In the genomic region with DNA sequence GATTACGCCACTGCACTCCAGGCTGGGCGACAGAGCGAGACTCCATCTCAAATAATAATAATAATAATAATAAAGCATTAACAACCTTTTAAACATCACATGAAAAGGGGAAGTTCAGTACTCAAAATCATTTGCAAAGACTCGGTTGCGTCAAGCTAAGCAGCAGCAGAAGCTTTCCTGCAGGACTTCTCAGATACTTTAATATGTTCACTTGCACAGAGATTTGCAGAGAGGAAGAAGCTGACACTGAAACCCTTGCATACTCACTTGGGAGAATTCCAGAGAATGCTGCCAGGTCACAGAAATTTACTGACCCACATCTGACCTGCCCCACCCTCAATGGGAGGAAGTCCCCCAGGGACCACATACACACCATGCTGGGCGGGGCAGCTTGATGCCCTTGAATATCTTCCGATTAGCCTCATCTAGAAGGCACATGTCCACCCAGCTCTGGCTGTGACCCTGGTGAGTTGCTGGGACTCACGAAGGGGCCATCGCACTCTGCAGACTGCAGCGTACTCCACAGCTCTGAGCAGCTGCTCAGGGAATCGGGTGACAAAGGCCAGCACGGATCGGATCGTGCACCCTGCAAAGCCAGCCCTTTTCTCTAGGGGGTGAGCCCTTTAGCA, we compare ENCODE assay signal across 1 cellular context.
TF ChIP-seq lines count a peak whose summit lies in the region.

No MANE protein-coding gene starts in this region.

TF ChIP-seq in WTC11, 78 proteins besides CTCF, POLR2A, EP300 and RAD21 (continued from another document):
- TF ChIP-seq NFATC4 (CRISPR knock-in tag; IDR thresholded peaks at IDR 0.05) (no peak), MXD4 (CRISPR knock-in tag; IDR thresholded peaks at IDR 0.05; ENCODE audit: borderline replicate concordance) (no peak), FOXP1 (CRISPR knock-in tag; IDR thresholded peaks at IDR 0.05; ENCODE audit: borderline replicate concordance) (no peak)
